8 cellular contexts compared by ENCODE assay signal in the genomic region with DNA sequence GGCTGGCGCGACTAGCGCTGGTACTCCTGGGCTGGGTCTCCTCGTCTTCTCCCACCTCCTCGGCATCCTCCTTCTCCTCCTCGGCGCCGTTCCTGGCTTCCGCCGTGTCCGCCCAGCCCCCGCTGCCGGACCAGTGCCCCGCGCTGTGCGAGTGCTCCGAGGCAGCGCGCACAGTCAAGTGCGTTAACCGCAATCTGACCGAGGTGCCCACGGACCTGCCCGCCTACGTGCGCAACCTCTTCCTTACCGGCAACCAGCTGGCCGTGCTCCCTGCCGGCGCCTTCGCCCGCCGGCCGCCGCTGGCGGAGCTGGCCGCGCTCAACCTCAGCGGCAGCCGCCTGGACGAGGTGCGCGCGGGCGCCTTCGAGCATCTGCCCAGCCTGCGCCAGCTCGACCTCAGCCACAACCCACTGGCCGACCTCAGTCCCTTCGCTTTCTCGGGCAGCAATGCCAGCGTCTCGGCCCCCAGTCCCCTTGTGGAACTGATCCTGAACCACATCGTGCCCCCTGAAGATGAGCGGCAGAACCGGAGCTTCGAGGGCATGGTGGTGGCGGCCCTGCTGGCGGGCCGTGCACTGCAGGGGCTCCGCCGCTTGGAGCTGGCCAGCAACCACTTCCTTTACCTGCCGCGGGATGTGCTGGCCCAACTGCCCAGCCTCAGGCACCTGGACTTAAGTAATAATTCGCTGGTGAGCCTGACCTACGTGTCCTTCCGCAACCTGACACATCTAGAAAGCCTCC. TPM values are rescaled to one million over a fixed set of nuclear protein-coding genes. Genes with fewer than 3 reads are reported as not detected.
A peak's percentile ranks its signal among the peaks of the same experiment; 100 is the strongest.
DNase-seq lines count a peak whose midpoint lies in the region; ATAC-seq and TF ChIP-seq lines count a peak whose summit lies in the region.

No MANE protein-coding gene starts in this region.

- peak overlapping the region; percentile 60 for H3K4me3 Mint-ChIP-seq in activated T-helper 1 cell treated with anti-CD3 and anti-CD28 coated beads, Interleukin-12 subunit alpha, Interleukin-12 subunit beta, Interleukin-2, Interleukin-4 antibody, amounts not matched to agents 30 ng/mL and 10 ng/mL and 1 ng/mL, durations not matched to agents 14 hours and 24 hours and 36 hours
- H3K4me3 Mint-ChIP-seq in progenitor cell of endocrine pancreas (ENCODE audit: low read depth) = peak overlapping the region; percentile 86

- intact Hi-C loops in activated T-helper 1 cell treated with anti-CD3 and anti-CD28 coated beads, Interleukin-12 subunit alpha, Interleukin-12 subunit beta, Interleukin-2, Interleukin-4 antibody, amounts not matched to agents 30 ng/mL and 10 ng/mL and 1 ng/mL, durations not matched to agents 14 hours and 24 hours and 36 hours (cut with micrococcal nuclease) = loop anchor here (10.0 kb wide), 1 partner anchor 700 kb away; a partner anchor contains a TSS
- intact Hi-C loops in left cardiac atrium (cut with DNase I) = no loop called here

- DNase-seq in NCI-H2227 (lab: John Stamatoyannopoulos, UW; ENCODE audit: unreplicated experiment) (peak; percentile 33), NCI-H2227 treated with DMSO at 0.1 percent for 48 hours (lab: John Stamatoyannopoulos, UW) (no peak), HPDE6-E6E7 (ENCODE audit: extremely low spot score) (peak; percentile 47), left cardiac atrium (no peak), progenitor cell of endocrine pancreas (ENCODE audit: low spot score, unreplicated experiment) (peak; percentile 35), KBM-7 (no peak)
- no peak for DNase-seq in activated T-helper 1 cell treated with anti-CD3 and anti-CD28 coated beads, Interleukin-12 subunit alpha, Interleukin-12 subunit beta, Interleukin-2, Interleukin-4 antibody, amounts not matched to agents 30 ng/mL and 10 ng/mL and 1 ng/mL, durations not matched to agents 14 hours and 24 hours and 36 hours (ENCODE audit: low spot score)

- H3K4me1 Mint-ChIP-seq in activated T-helper 1 cell treated with anti-CD3 and anti-CD28 coated beads, Interleukin-12 subunit alpha, Interleukin-12 subunit beta, Interleukin-2, Interleukin-4 antibody, amounts not matched to agents 30 ng/mL and 10 ng/mL and 1 ng/mL, durations not matched to agents 14 hours and 24 hours and 36 hours (ENCODE audit: low read depth) = no peaks in the 10 kb centered on the region
- peaks cover 16% of the 10 kb centered on the region for H3K4me1 Mint-ChIP-seq in progenitor cell of endocrine pancreas (ENCODE audit: low read depth)

- in situ Hi-C loops in KBM-7 (cut with MboI; ENCODE audit: low pct_unique_long_range_greater_than_20kb, low sequenced_read_pairs) = no loop called here

- no peaks in the 10 kb centered on the region for H3K9me3 Mint-ChIP-seq in activated T-helper 1 cell treated with anti-CD3 and anti-CD28 coated beads, Interleukin-12 subunit alpha, Interleukin-12 subunit beta, Interleukin-2, Interleukin-4 antibody, amounts not matched to agents 30 ng/mL and 10 ng/mL and 1 ng/mL, durations not matched to agents 14 hours and 24 hours and 36 hours
- H3K9me3 Mint-ChIP-seq in progenitor cell of endocrine pancreas (ENCODE audit: low read depth) = no peaks in the 10 kb centered on the region

- no peaks in the 10 kb centered on the region for H3K36me3 Mint-ChIP-seq in activated T-helper 1 cell treated with anti-CD3 and anti-CD28 coated beads, Interleukin-12 subunit alpha, Interleukin-12 subunit beta, Interleukin-2, Interleukin-4 antibody, amounts not matched to agents 30 ng/mL and 10 ng/mL and 1 ng/mL, durations not matched to agents 14 hours and 24 hours and 36 hours (ENCODE audit: low read depth)
- H3K36me3 Mint-ChIP-seq in progenitor cell of endocrine pancreas (ENCODE audit: insufficient read depth) = peaks cover 4% of the 10 kb centered on the region

- peak; percentile 35 to 47 for ATAC-seq in left cardiac atrium
- no peak for ATAC-seq in GM18867 (IDR thresholded peaks at IDR 0.05; ENCODE audit: unreplicated experiment)

- no peak overlapping the region for H3K27ac Mint-ChIP-seq in activated T-helper 1 cell treated with anti-CD3 and anti-CD28 coated beads, Interleukin-12 subunit alpha, Interleukin-12 subunit beta, Interleukin-2, Interleukin-4 antibody, amounts not matched to agents 30 ng/mL and 10 ng/mL and 1 ng/mL, durations not matched to agents 14 hours and 24 hours and 36 hours
- peak overlapping the region; percentile 92 for H3K27ac Mint-ChIP-seq in progenitor cell of endocrine pancreas

- peaks cover 46% of the 10 kb centered on the region for H3K27me3 Mint-ChIP-seq in activated T-helper 1 cell treated with anti-CD3 and anti-CD28 coated beads, Interleukin-12 subunit alpha, Interleukin-12 subunit beta, Interleukin-2, Interleukin-4 antibody, amounts not matched to agents 30 ng/mL and 10 ng/mL and 1 ng/mL, durations not matched to agents 14 hours and 24 hours and 36 hours (ENCODE audit: insufficient read depth)
- peaks cover 21% of the 10 kb centered on the region for H3K27me3 Mint-ChIP-seq in progenitor cell of endocrine pancreas

- peak; percentile 57 for TF ChIP-seq CTCF in progenitor cell of endocrine pancreas (IDR thresholded peaks at IDR 0.05; ENCODE audit: unreplicated experiment)

RNA-seq across cellular contexts. Expression of a gene that starts 1.6 kb away (rescaled TPM):
- total RNA-seq in activated T-helper 1 cell treated with anti-CD3 and anti-CD28 coated beads, Interleukin-12 subunit alpha, Interleukin-12 subunit beta, Interleukin-2, Interleukin-4 antibody, amounts not matched to agents 30 ng/mL and 10 ng/mL and 1 ng/mL, durations not matched to agents 14 hours and 24 hours and 36 hours = not detected in 2 replicates
- total RNA-seq in left cardiac atrium (1 to 10 TPM; 5.3 to 9.8 TPM), progenitor cell of endocrine pancreas (31.3 and 32.0 TPM in 2 replicates)

Comparison
In these comparisons a context has a peak if more than half of its experiments do, and no peak if none do; other contexts are left out.
1. DNase-seq: peak in NCI-H2227 (single experiment), HPDE6-E6E7 (single experiment) and progenitor cell of endocrine pancreas (single experiment); none in NCI-H2227 treated with DMSO at 0.1 percent for 48 hours (single experiment), activated T-helper 1 cell treated with anti-CD3 and anti-CD28 coated beads, Interleukin-12 subunit alpha, Interleukin-12 subunit beta, Interleukin-2, Interleukin-4 antibody, amounts not matched to agents 30 ng/mL and 10 ng/mL and 1 ng/mL, durations not matched to agents 14 hours and 24 hours and 36 hours (single experiment), left cardiac atrium (single experiment) and KBM-7 (single experiment).